In genomic region chr10:101287922-101288638, GRCh38 we compare ENCODE assay signal across 1 cellular context.
A peak's percentile ranks its signal among the peaks of the same experiment; 100 is the strongest.
TF ChIP-seq lines count a peak whose summit lies in the region.

No MANE protein-coding gene starts in this region.

TF ChIP-seq in HepG2, 621 proteins besides CTCF, POLR2A, EP300 and RAD21 (continued from another document):
- TF ChIP-seq TFAP4 (IDR thresholded peaks at IDR 0.05; ENCODE audit: borderline replicate concordance, low read depth) = peak; percentile 37; the same call in 1 of the 2 replicates
- TF ChIP-seq KDM2A (CRISPR knock-in tag; IDR thresholded peaks at IDR 0.05; ENCODE audit: borderline replicate concordance, low read depth) = peak; percentile 14; the same call in 1 of the 2 replicates
- peak; percentile 57 for TF ChIP-seq SMC3 (IDR thresholded peaks at IDR 0.05; ENCODE audit: low read length)
TF ChIP-seq in HepG2: peak in this region for 8.
